ENCODE assay signal across 27 cellular contexts in genomic region chr7:125551008-125551407, GRCh38.
"Had no signal": no experiment of that assay in that cellular context is flagged by ENCODE, and none has a peak within 500 bp of the region (broad histone marks: within the 10 kb centered on the region; RNA-seq: fewer than 3 reads in every experiment).

No MANE protein-coding gene starts in this region.

- H3K27ac ChIP-seq: hepatocyte, left lung, lower lobe of right lung, ovary, right atrium auricular region, right lobe of liver, tibial nerve, upper lobe of left lung, vagina had no signal

- H3K36me3 Mint-ChIP-seq: mesothelial cell of epicardium; naive B cell; natural killer cell; stimulated activated memory B cell treated with anti-CD40 and anti-IgM and Interleukin-4, amounts not matched to agents 10 μg/mL and 1 μg/mL and 100 μg/mL, for 72 hours had no signal

- H3K27ac Mint-ChIP-seq: mesothelial cell of epicardium; naive B cell; natural killer cell; nephron progenitor cell; progenitor cell of endocrine pancreas; stimulated activated memory B cell treated with anti-CD40 and anti-IgM and Interleukin-4, amounts not matched to agents 10 μg/mL and 1 μg/mL and 100 μg/mL, for 72 hours; stimulated activated naive CD8-positive, alpha-beta T cell treated with anti-CD3 and anti-CD28 coated beads, Interleukin-15, amount 100 ng/mL, for 72 hours had no signal

- H3K79me2 ChIP-seq: hepatocyte had no signal

- FAIRE-seq: keratinocyte had no signal

- H3K9me3 Mint-ChIP-seq: mesothelial cell of epicardium, natural killer cell, nephron progenitor cell had no signal

- H3K9me3 ChIP-seq: left lung, lower lobe of right lung, ovary, right atrium auricular region, right lobe of liver, upper lobe of left lung, vagina had no signal

- H3K4me2 ChIP-seq: hepatocyte, smooth muscle cell had no signal

- H3K4me3 Mint-ChIP-seq: mesothelial cell of epicardium; naive B cell; natural killer cell; nephron progenitor cell; stimulated activated memory B cell treated with anti-CD40 and anti-IgM and Interleukin-4, amounts not matched to agents 10 μg/mL and 1 μg/mL and 100 μg/mL, for 72 hours; stimulated activated naive CD8-positive, alpha-beta T cell treated with anti-CD3 and anti-CD28 coated beads, Interleukin-15, amount 100 ng/mL, for 72 hours had no signal

- H3K36me3 ChIP-seq: left lung, lower lobe of right lung, ovary, right atrium auricular region, right lobe of liver, tibial nerve, upper lobe of left lung, vagina had no signal

- DNase-seq: left colon; left lung; lower lobe of right lung; mammary epithelial cell; mesendoderm; naive B cell; natural killer cell; nephron progenitor cell; ovary; right lobe of liver; stimulated activated CD4-positive, alpha-beta T cell treated with anti-CD3 and anti-CD28 coated beads, Interleukin-1b, Interleukin-23, amount 100 ng/mL, for 48 hours; stimulated activated CD4-positive, alpha-beta T cell treated with anti-CD3 and anti-CD28 coated beads, Interleukin-2, amount 100 ng/mL, for 48 hours; stimulated activated CD4-positive, alpha-beta T cell treated with anti-CD3 and anti-CD28 coated beads, Interleukin-4, amount 100 ng/mL, for 4 hours; stimulated activated CD8-positive, alpha-beta memory T cell treated with anti-CD3 and anti-CD28 coated beads, Interleukin-4, amount 100 ng/mL, for 48 hours; stimulated activated naive CD4-positive, alpha-beta T cell treated with Interleukin-2 at 50 U/mL for 16 hours; stimulated activated naive CD8-positive, alpha-beta T cell treated with anti-CD3 and anti-CD28 coated beads, Interleukin-15, amount 100 ng/mL, for 72 hours; substantia nigra; upper lobe of left lung had no signal

- ATAC-seq: left colon; left lung; lower lobe of right lung; natural killer cell; right lobe of liver; stimulated activated memory B cell treated with anti-CD40 and anti-IgM and Interleukin-4, amounts not matched to agents 10 μg/mL and 1 μg/mL and 100 μg/mL, for 72 hours; stimulated activated naive CD8-positive, alpha-beta T cell treated with anti-CD3 and anti-CD28 coated beads, Interleukin-15, amount 100 ng/mL, for 72 hours had no signal

- H3K27me3 ChIP-seq: hepatocyte, left lung, ovary, right atrium auricular region, right lobe of liver, tibial nerve, upper lobe of left lung, vagina had no signal

- H3K4me3 ChIP-seq: hepatocyte, left lung, lower lobe of right lung, ovary, right atrium auricular region, right lobe of liver, smooth muscle cell, tibial nerve, upper lobe of left lung, vagina had no signal

- H3K4me1 Mint-ChIP-seq: mesothelial cell of epicardium; naive B cell; natural killer cell; nephron progenitor cell; stimulated activated memory B cell treated with anti-CD40 and anti-IgM and Interleukin-4, amounts not matched to agents 10 μg/mL and 1 μg/mL and 100 μg/mL, for 72 hours; stimulated activated naive CD8-positive, alpha-beta T cell treated with anti-CD3 and anti-CD28 coated beads, Interleukin-15, amount 100 ng/mL, for 72 hours had no signal

- H3K4me1 ChIP-seq: left lung, lower lobe of right lung, right atrium auricular region, right lobe of liver, tibial nerve, upper lobe of left lung, vagina had no signal

- H2AFZ ChIP-seq: hepatocyte had no signal

- H3K27me3 Mint-ChIP-seq: naive B cell; progenitor cell of endocrine pancreas; stimulated activated memory B cell treated with anti-CD40 and anti-IgM and Interleukin-4, amounts not matched to agents 10 μg/mL and 1 μg/mL and 100 μg/mL, for 72 hours; stimulated activated naive CD8-positive, alpha-beta T cell treated with anti-CD3 and anti-CD28 coated beads, Interleukin-15, amount 100 ng/mL, for 72 hours had no signal
